In the genomic region with DNA sequence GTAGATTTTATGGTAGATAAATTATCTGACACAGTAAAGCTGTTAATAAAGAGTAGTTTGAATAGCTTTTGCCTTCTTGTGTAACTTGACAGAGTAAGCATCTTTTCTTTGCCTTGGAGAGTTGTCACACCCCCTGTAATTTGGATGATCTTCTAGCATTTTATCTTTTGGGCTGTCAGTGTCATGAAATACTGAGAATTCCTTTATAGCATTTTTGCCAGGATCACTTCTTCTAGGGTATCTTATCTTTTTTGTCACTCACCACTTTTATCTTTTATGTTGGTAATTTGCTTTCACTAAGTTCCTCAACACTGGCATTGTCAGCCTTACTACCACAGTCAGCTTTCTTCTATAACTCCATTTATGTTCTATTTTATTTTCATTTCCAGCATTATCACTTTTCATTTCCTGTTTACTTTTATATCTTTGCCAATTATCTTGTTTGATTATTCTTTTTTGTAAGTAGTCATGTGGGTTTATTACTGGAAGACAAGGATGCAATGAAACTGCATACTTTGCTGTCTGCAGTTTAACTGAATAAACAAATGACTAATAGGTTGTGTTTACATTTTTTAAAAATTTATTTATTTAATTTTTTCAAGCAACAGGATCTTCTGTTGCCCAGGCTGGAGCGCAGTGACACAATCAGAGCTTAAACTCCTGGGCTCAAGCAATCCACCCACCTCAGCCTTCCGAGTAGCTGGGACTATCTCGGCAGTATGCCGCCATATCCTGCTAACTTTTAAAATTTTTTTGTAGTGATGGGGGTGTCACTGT, we compare ENCODE assay signal across 19 cellular contexts. TPM values are rescaled to one million over a fixed set of nuclear protein-coding genes. Genes with fewer than 3 reads are reported as not detected.
DNase-seq lines count a peak whose midpoint lies in the region; ATAC-seq and TF ChIP-seq lines count a peak whose summit lies in the region.
"Had no signal": no experiment of that assay in that cellular context is flagged by ENCODE, and none has a peak within 500 bp of the region (broad histone marks: within the 10 kb centered on the region; RNA-seq: fewer than 3 reads in every experiment).

No MANE protein-coding gene starts in this region.

- BruUV-seq in IMR-90 (replicated peaks; lab: Mats Ljungman, UMichigan), result no TSS peak

- H3K18ac ChIP-seq in IMR-90 (ENCODE audit: low read depth, low read length), result peak overlapping the region; percentile 38; the same call in 1 of the 2 replicates

- CTCF ChIA-PET in IMR-90 (lab: Yijun Ruan, JAX), result interaction anchor here (0.7 to 2.3 kb wide), 3 partner anchors 31 to 93 kb away, joined by 3 to 9 read pairs (median 5); a partner anchor contains a TSS

- peak overlapping the region; percentile 83 for H2BK120ac ChIP-seq in IMR-90 (ENCODE audit: low read depth, low read length)

- H3K27ac Mint-ChIP-seq in type B pancreatic cell, result no peak overlapping the region
- H3K27ac Mint-ChIP-seq: activated CD8-positive, alpha-beta memory T cell treated with anti-CD3 and anti-CD28 coated beads, Interleukin-2, amount 10 ng/mL, durations not matched to agents 7 days and 5 days; GM23338; memory B cell had no signal

- H2AK5ac ChIP-seq in IMR-90 (ENCODE audit: low read depth, low read length), result no peak overlapping the region

- H3K4me1 Mint-ChIP-seq in type B pancreatic cell (ENCODE audit: unreplicated experiment), result no peaks in the 10 kb centered on the region
- H3K4me1 Mint-ChIP-seq: activated CD8-positive, alpha-beta memory T cell treated with anti-CD3 and anti-CD28 coated beads, Interleukin-2, amount 10 ng/mL, durations not matched to agents 7 days and 5 days; GM23338; memory B cell had no signal

- H3K56ac ChIP-seq in IMR-90 (ENCODE audit: extremely low read depth, insufficient read depth, low read length), result no peak overlapping the region

- in situ Hi-C loops in IMR-90 (cut with MboI; ENCODE audit: low sequenced_read_pairs), result no loop called here

- WGBS in IMR-90 (ENCODE audit: extremely low coverage in 2 of 2, insufficient read length in 1 of 2), 2 experiments, result no CpG with 5 or more reads among the region's 4 CpGs

- intact Hi-C loops in IMR-90 (cut with micrococcal nuclease), result loop anchor here (5.0 kb wide), 1 partner anchor 81 kb away; no protein-coding TSS in a partner anchor

- TF ChIP-seq POLR2A in IMR-90 (IDR thresholded peaks at IDR 0.05; ENCODE audit: low read depth, low read length), result no peak

- POLR2A ChIA-PET in IMR-90 (lab: Charles Lee; ENCODE audit: unreplicated experiment), result no interaction called here

- peak overlapping the region; percentile 89 for H2BK5ac ChIP-seq in IMR-90 (ENCODE audit: low read depth, low read length, poor library complexity, severe bottlenecking)

- dilution Hi-C loops in IMR-90 (cut with HindIII; ENCODE audit: low sequenced_read_pairs, unreplicated experiment), result no loop called here

- no peak overlapping the region for H3K4me3 Mint-ChIP-seq in type B pancreatic cell
- H3K4me3 Mint-ChIP-seq: activated CD8-positive, alpha-beta memory T cell treated with anti-CD3 and anti-CD28 coated beads, Interleukin-2, amount 10 ng/mL, durations not matched to agents 7 days and 5 days; GM23338; memory B cell had no signal

- TF ChIP-seq CTCF in C4-2B (conservative IDR thresholded peaks at IDR 0.05) (no peak), IMR-90 (conservative IDR thresholded peaks at IDR 0.05; ENCODE audit: low read depth, low read length) (no peak), type B pancreatic cell (conservative IDR thresholded peaks at IDR 0.05) (no peak)

- no peak overlapping the region for H2AK9ac ChIP-seq in IMR-90 (replicated peaks; ENCODE audit: low read depth, low read length, poor library complexity)

- no peak overlapping the region for H4K5ac ChIP-seq in IMR-90 (ENCODE audit: low read depth, low read length)

- peaks cover 20% of the 10 kb centered on the region for H3K36me3 ChIP-seq in IMR-90 (ENCODE audit: control insufficient read depth, insufficient read depth, low read length)

- no peaks in the 10 kb centered on the region for H3K27me3 Mint-ChIP-seq in type B pancreatic cell
- H3K27me3 Mint-ChIP-seq: activated CD8-positive, alpha-beta memory T cell treated with anti-CD3 and anti-CD28 coated beads, Interleukin-2, amount 10 ng/mL, durations not matched to agents 7 days and 5 days; memory B cell had no signal

- 0 out of 2 replicates have a peak overlapping the region, but pooled peaks have one; percentile 37 for H3K14ac ChIP-seq in IMR-90 (replicated peaks; ENCODE audit: low read depth, low read length)

- H3K9me3 ChIP-seq in IMR-90 (ENCODE audit: control insufficient read depth, insufficient read depth, low read length), result no peaks in the 10 kb centered on the region
- H3K9me3 ChIP-seq: BLaER1 treated with 17β-estradiol and CSF1 and Interleukin-3, amounts not matched to agents 10 nM and 100 nM had no signal

- H3K4me3 ChIP-seq in IMR-90 (ENCODE audit: insufficient read depth, low read depth, low read length), result no peak overlapping the region
- H3K4me3 ChIP-seq: BLaER1 treated with 17β-estradiol and CSF1 and Interleukin-3, amounts not matched to agents 10 nM and 100 nM; GM23338 had no signal

- no peak overlapping the region for H3K23ac ChIP-seq in IMR-90 (ENCODE audit: low read depth, low read length)

- H3K27ac ChIP-seq in C4-2B (peak overlapping the region; percentile 70), IMR-90 (ENCODE audit: insufficient read depth, low read length) (peak overlapping the region; percentile 65)
- H3K27ac ChIP-seq: BLaER1 treated with 17β-estradiol and CSF1 and Interleukin-3, amounts not matched to agents 10 nM and 100 nM; brain microvascular endothelial cell; RWPE1 had no signal

- H2BK15ac ChIP-seq in IMR-90 (ENCODE audit: low read depth, low read length), result no peak overlapping the region

- no peak overlapping the region for H2AFZ ChIP-seq in IMR-90 (replicated peaks; ENCODE audit: low read length, poor library complexity)
- H2AFZ ChIP-seq: GM23338 had no signal

- peaks cover 6 to 16% of the 10 kb centered on the region in 2 experiments; a peak in 3 of 4 replicates for H3K79me1 ChIP-seq in IMR-90 (ENCODE audit: low read depth in 1 of 2, low read length in 2 of 2)

- H3K27me3 ChIP-seq in IMR-90 (ENCODE audit: control insufficient read depth, insufficient read depth, low read length), result no peaks in the 10 kb centered on the region
- H3K27me3 ChIP-seq: BLaER1 treated with 17β-estradiol and CSF1 and Interleukin-3, amounts not matched to agents 10 nM and 100 nM; brain microvascular endothelial cell had no signal

- ATAC-seq in IMR-90 (ENCODE audit: low read depth), result peak; percentile 90
- ATAC-seq: activated CD4-positive, CD25-positive, alpha-beta regulatory T cell treated with anti-CD3 and anti-CD28 coated beads, Interleukin-2, amount 50 U/mL, for 24 hours; activated CD8-positive, alpha-beta memory T cell treated with anti-CD3 and anti-CD28 coated beads, Interleukin-2, amount 10 ng/mL, durations not matched to agents 7 days and 5 days; GM23338 had no signal

- no peak overlapping the region for H4K91ac ChIP-seq in IMR-90 (ENCODE audit: insufficient read depth, low read depth, low read length)

- peaks cover 21% of the 10 kb centered on the region for H3K36me3 Mint-ChIP-seq in type B pancreatic cell

- no peak overlapping the region for H3K9ac ChIP-seq in IMR-90 (ENCODE audit: low read depth, low read length)
- H3K9ac ChIP-seq: BLaER1 treated with 17β-estradiol and CSF1 and Interleukin-3, amounts not matched to agents 10 nM and 100 nM had no signal

- peak overlapping the region; percentile 58; the same call in 1 of the 2 replicates for H3K4me2 ChIP-seq in IMR-90 (ENCODE audit: low read depth, low read length)
- H3K4me2 ChIP-seq: BLaER1 treated with 17β-estradiol and CSF1 and Interleukin-3, amounts not matched to agents 10 nM and 100 nM; GM23338 had no signal

- H2BK20ac ChIP-seq in IMR-90 (ENCODE audit: low read depth, low read length), result peak overlapping the region; percentile 45

- H4K8ac ChIP-seq in IMR-90 (ENCODE audit: low read depth in 2 of 2, low read length in 2 of 2), result no peak overlapping the region; a peak in 1 of 4 replicates

- H3K4ac ChIP-seq in IMR-90 (ENCODE audit: low read depth, low read length), result peak overlapping the region; percentile 75; the same call in 1 of the 2 replicates

- H3K9me3 Mint-ChIP-seq in type B pancreatic cell, result no peaks in the 10 kb centered on the region
- H3K9me3 Mint-ChIP-seq: GM23338, memory B cell had no signal

- H3K9me1 ChIP-seq in IMR-90 (ENCODE audit: insufficient read depth, low read length), result peaks cover 3% of the 10 kb centered on the region; the same call in 1 of the 2 replicates

- no peaks in the 10 kb centered on the region for H4K20me1 ChIP-seq in IMR-90 (ENCODE audit: insufficient read depth, low read length)
- H4K20me1 ChIP-seq: BLaER1 treated with 17β-estradiol and CSF1 and Interleukin-3, amounts not matched to agents 10 nM and 100 nM had no signal

- peak; percentile 78 for DNase-seq in IMR-90
- peak; percentile 33 for DNase-seq in amniotic epithelial cell (ENCODE audit: low read depth)
- DNase-seq in iris pigment epithelial cell (ENCODE audit: low read depth), result peak; percentile 78
- no peak for DNase-seq in glomerular visceral epithelial cell (ENCODE audit: extremely low spot score)
- no peak for DNase-seq in type B pancreatic cell (ENCODE audit: extremely low spot score, unreplicated experiment)
- no peak for DNase-seq in islet precursor cell
- DNase-seq: activated CD8-positive, alpha-beta memory T cell treated with anti-CD3 and anti-CD28 coated beads, Interleukin-2, amount 10 ng/mL, durations not matched to agents 7 days and 5 days; activated naive CD4-positive, alpha-beta T cell; brain microvascular endothelial cell; DMS79 treated with DMSO at 0.1 percent for 48 hours; NCI-H2081; stimulated activated CD4-positive, alpha-beta T cell treated with anti-CD3 and anti-CD28 coated beads, Interleukin-1b, Interleukin-23, amount 100 ng/mL, for 48 hours; substantia nigra had no signal

- TF ChIP-seq RAD21 in IMR-90 (IDR thresholded peaks at IDR 0.05; ENCODE audit: low read length), result no peak

- peaks cover 4% of the 10 kb centered on the region; the same call in 1 of the 2 replicates for H3K4me1 ChIP-seq in IMR-90 (ENCODE audit: control insufficient read depth, insufficient read depth, low read length)

TF ChIP-seq in IMR-90, 13 proteins besides CTCF, POLR2A, EP300 and RAD21 (continues in another document):
- TF ChIP-seq FOS (IDR thresholded peaks at IDR 0.05; ENCODE audit: low read depth, low read length) (peak; percentile 63; the same call in 1 of the 2 replicates), MXI1 (IDR thresholded peaks at IDR 0.05; ENCODE audit: borderline replicate concordance, low read depth, low read length) (no peak), SMC3 (IDR thresholded peaks at IDR 0.05; ENCODE audit: low read depth, low read length) (no peak), NFE2L2 (IDR thresholded peaks at IDR 0.05; ENCODE audit: low read depth, low read length) (no peak), CEBPB (IDR thresholded peaks at IDR 0.05; ENCODE audit: low read depth, low read length) (peak; percentile 53; the same call in 1 of the 2 replicates), RCOR1 (IDR thresholded peaks at IDR 0.05; ENCODE audit: insufficient replicate concordance, low read length) (no peak)

RNA-seq across cellular contexts. Expression of a gene that starts 28.1 kb away (rescaled TPM):
- total RNA-seq in IMR-90 (2012; rRNA removed) (57.7 and 87.2 TPM in 2 replicates), type B pancreatic cell (ENCODE audit: low replicate concordance) (35.5 and 52.6 TPM in 2 replicates)
- 54.1 and 59.9 TPM in 2 replicates for polyA plus RNA-seq in IMR-90 (2012; rRNA removed)
- polyA plus RNA-seq in IMR-90 (2012; cell fraction: cytosol; rRNA removed), result 85.8 and 93.9 TPM in 2 replicates
- 22.5 and 32.7 TPM in 2 replicates for polyA plus RNA-seq in IMR-90 (2012; cell fraction: nucleus; rRNA removed; ENCODE audit: low replicate concordance)

Comparison
In these comparisons a context has a peak if more than half of its experiments do, and no peak if none do; other contexts are left out.
1. DNase-seq: peak in IMR-90 (single experiment), amniotic epithelial cell (single experiment) and iris pigment epithelial cell (single experiment); none in glomerular visceral epithelial cell (single experiment), type B pancreatic cell (single experiment) and islet precursor cell (single experiment).